Comparison of ENCODE assay signal across 8 cellular contexts in genomic region chr1:179709841-179710329, GRCh38. TPM values are rescaled to one million over a fixed set of nuclear protein-coding genes. Genes with fewer than 3 reads are reported as not detected.
DNase-seq lines count a peak whose midpoint lies in the region; ATAC-seq and TF ChIP-seq lines count a peak whose summit lies in the region.

No MANE protein-coding gene starts in this region.

- H4K20me1 ChIP-seq in MM.1S (ENCODE audit: insufficient read depth, low read length) = no peaks in the 10 kb centered on the region

- TF ChIP-seq EP300 in sigmoid colon (IDR thresholded peaks at IDR 0.05) = peak in 2 of 4 donors; percentile 37 to 40

- no peaks in the 10 kb centered on the region for H3F3A ChIP-seq in MM.1S (ENCODE audit: insufficient read depth, low read length)

- no peak for TF ChIP-seq POLR2A in sigmoid colon (IDR thresholded peaks at IDR 0.05)

- H3K9ac ChIP-seq in MM.1S (ENCODE audit: low read length) = no peak overlapping the region

- intact Hi-C loops in sigmoid colon (cut with DNase I) = no loop called here

- no peaks in the 10 kb centered on the region for H3K27me3 ChIP-seq in MM.1S (replicated peaks; ENCODE audit: insufficient read depth, low read length)
- H3K27me3 ChIP-seq in sigmoid colon = no peaks in the 10 kb centered on the region

- WGBS in sigmoid colon, 2 donors = 21 to 31% methylated on average over 5 of the region's 5 CpGs

- TF ChIP-seq CTCF in MM.1S (IDR thresholded peaks at IDR 0.05; ENCODE audit: low read length) = no peak
- TF ChIP-seq CTCF in fibroblast of the aortic adventitia (IDR thresholded peaks at IDR 0.05; ENCODE audit: insufficient read depth, low read length) = no peak
- TF ChIP-seq CTCF in sigmoid colon (IDR thresholded peaks at IDR 0.05) = no peak

- 0 out of 2 replicates have a peak, but pooled peaks cover 3% of the 10 kb centered on the region for H3K4me1 ChIP-seq in MM.1S (ENCODE audit: low read length)
- H3K4me1 ChIP-seq in sigmoid colon = peaks cover 0 to 18% (median 14%) of the 10 kb centered on the region in 4 donors

- H3K36me3 ChIP-seq in MM.1S (replicated peaks; ENCODE audit: insufficient read depth, low read length) = no peaks in the 10 kb centered on the region
- no peaks in the 10 kb centered on the region for H3K36me3 ChIP-seq in sigmoid colon

- H3K79me2 ChIP-seq in MM.1S (ENCODE audit: low read length) = no peaks in the 10 kb centered on the region

- no peak overlapping the region for H3K4me2 ChIP-seq in MM.1S (ENCODE audit: low read depth, low read length)

- H3K9me2 ChIP-seq in MM.1S (replicated peaks; ENCODE audit: insufficient read depth, low read length) = no peaks in the 10 kb centered on the region

- no peaks in the 10 kb centered on the region for H3K9me3 ChIP-seq in MM.1S (replicated peaks; ENCODE audit: insufficient read depth, low read length)
- peaks cover 0 to 12% (median under 1%) of the 10 kb centered on the region in 4 donors for H3K9me3 ChIP-seq in sigmoid colon

- H3K27ac ChIP-seq in MM.1S (ENCODE audit: low read length) (no peak overlapping the region), sigmoid colon (peak overlapping the region in 2 of 4 donors; percentile 32 to 64)

- H3K4me3 ChIP-seq in MM.1S (ENCODE audit: low read length) (no peak overlapping the region), fibroblast of the aortic adventitia (ENCODE audit: low read depth, low read length) (no peak overlapping the region), sigmoid colon (no peak overlapping the region)

- H2AFZ ChIP-seq in MM.1S (ENCODE audit: low read length) = no peak overlapping the region

- peak; percentile 62 for DNase-seq in DMS53 (lab: John Stamatoyannopoulos, UW)
- peak; percentile 66 for DNase-seq in MM.1S
- peak; percentile 60 for DNase-seq in fibroblast of the aortic adventitia (ENCODE audit: low read depth)
- DNase-seq in Ammon's horn (ENCODE audit: low spot score) = no peak
- DNase-seq in sigmoid colon = no peak
- no peak for DNase-seq in dedifferentiated amniotic fluid mesenchymal stem cell (ENCODE audit: extremely low spot score)
- no peak for DNase-seq in cerebellar cortex (ENCODE audit: low spot score)

- peak; percentile 76 for ATAC-seq in GM19467 (IDR thresholded peaks at IDR 0.05; ENCODE audit: unreplicated experiment)

RNA-seq across cellular contexts. Expression of gene FAM163A, which starts 33.2 kb away (rescaled TPM):
- total RNA-seq in fibroblast of the aortic adventitia (ENCODE audit: low replicate concordance) = not detected in 2 replicates
- 1 to 10 TPM in 3 of 4 donors, under 1 TPM in 1; 0.36 to 2.4 (median 1.4) TPM for total RNA-seq in sigmoid colon
- polyA plus RNA-seq in sigmoid colon = 1 to 10 TPM in 1 of 3 donors, under 1 TPM in 1, not detected in 1; 0.60 to 1.1 TPM

Comparison
In these comparisons a context has a peak if more than half of its experiments do, and no peak if none do; other contexts are left out.
1. DNase-seq: peak in DMS53 (single experiment), MM.1S (single experiment) and fibroblast of the aortic adventitia (single experiment); none in Ammon's horn (single experiment), sigmoid colon (single experiment), dedifferentiated amniotic fluid mesenchymal stem cell (single experiment) and cerebellar cortex (single experiment).